In genomic region chr9:98807811-98808195, GRCh38 we compare ENCODE assay signal across 1 cellular context.
TF ChIP-seq lines count a peak whose summit lies in the region.

No MANE protein-coding gene starts in this region.

TF ChIP-seq in SK-N-SH, 30 proteins besides CTCF, POLR2A, EP300 and RAD21 (continued from another document):
- no peak for TF ChIP-seq GATA2 (CRISPR knock-in tag; IDR thresholded peaks at IDR 0.05)
- no peak for TF ChIP-seq CHD2 (IDR thresholded peaks at IDR 0.05; ENCODE audit: low read length, partially characterized antibody)
- TF ChIP-seq FOSL2 (IDR thresholded peaks at IDR 0.05; ENCODE audit: borderline replicate concordance, low read depth): no peak
- no peak for TF ChIP-seq ELF1 (IDR thresholded peaks at IDR 0.05)
- no peak for TF ChIP-seq SMC3 (IDR thresholded peaks at IDR 0.05; ENCODE audit: low read depth, low read length)
